ENCODE assay signal across 9 cellular contexts in genomic region chr2:197502201-197502600, GRCh38. TPM values are rescaled to one million over a fixed set of nuclear protein-coding genes. Genes with fewer than 3 reads are reported as not detected.
A peak's percentile ranks its signal among the peaks of the same experiment; 100 is the strongest.
DNase-seq lines count a peak whose midpoint lies in the region; ATAC-seq and TF ChIP-seq lines count a peak whose summit lies in the region.
"Had no signal": no experiment of that assay in that cellular context is flagged by ENCODE, and none has a peak within 500 bp of the region (broad histone marks: within the 10 kb centered on the region; RNA-seq: fewer than 3 reads in every experiment).

No MANE protein-coding gene starts in this region.

- in situ Hi-C loops in KBM-7 (cut with MboI; ENCODE audit: low pct_unique_long_range_greater_than_20kb, low sequenced_read_pairs): no loop called here

- H3K9me3 Mint-ChIP-seq in IgD-negative memory B cell (no peaks in the 10 kb centered on the region), MCF 10A (ENCODE audit: unreplicated experiment) (no peaks in the 10 kb centered on the region), naive B cell (no peaks in the 10 kb centered on the region)

- no peaks in the 10 kb centered on the region for H3K27me3 Mint-ChIP-seq in IgD-negative memory B cell
- no peaks in the 10 kb centered on the region for H3K27me3 Mint-ChIP-seq in MCF 10A (ENCODE audit: insufficient read depth, unreplicated experiment)
- no peaks in the 10 kb centered on the region for H3K27me3 Mint-ChIP-seq in naive B cell

- peak overlapping the region; percentile 81 to 98 (median 98) for H3K27ac Mint-ChIP-seq in IgD-negative memory B cell
- peak overlapping the region; percentile 93 for H3K27ac Mint-ChIP-seq in MCF 10A (ENCODE audit: low read depth, unreplicated experiment)
- H3K27ac Mint-ChIP-seq in naive B cell: peak overlapping the region in 5 of 6 donors; percentile 61 to 97 (median 79)

- H3K4me3 Mint-ChIP-seq in IgD-negative memory B cell (peak overlapping the region; percentile 97 to 99 (median 98)), MCF 10A (ENCODE audit: unreplicated experiment) (peak overlapping the region; percentile 89), naive B cell (peak overlapping the region in 7 of 8 donors; percentile 23 to 95 (median 63))

- peak; percentile 51 for DNase-seq in MCF 10A (ENCODE audit: unreplicated experiment)
- DNase-seq in naive B cell: no peak
- DNase-seq in Kasumi-1 (lab: John Stamatoyannopoulos, UW): no peak
- no peak for DNase-seq in stimulated activated naive CD4-positive, alpha-beta T cell treated with Interleukin-2 at 50 U/mL for 16 hours (lab: John Stamatoyannopoulos, UW)
- no peak for DNase-seq in KBM-7
- DNase-seq: substantia nigra had no signal

- H3K36me3 Mint-ChIP-seq in IgD-negative memory B cell (peaks cover 5% of the 10 kb centered on the region), MCF 10A (ENCODE audit: insufficient read depth, unreplicated experiment) (peaks cover 69% of the 10 kb centered on the region), naive B cell (peaks cover 0 to 3% of the 10 kb centered on the region in 2 donors)

- BruUV-seq in MCF 10A (replicated peaks; lab: Mats Ljungman, UMichigan): no TSS peak

- no peak for ATAC-seq in naive B cell (ENCODE audit: low read depth in 2 of 2)
- ATAC-seq in HG02763 (IDR thresholded peaks at IDR 0.05; ENCODE audit: unreplicated experiment): no peak

- CTCF ChIA-PET in MCF 10A (lab: Yijun Ruan, JAX): interaction anchor here (2.1 to 3.1 kb wide), 2 partner anchors 11 to 13 kb away, joined by 7 to 9 read pairs; partner anchors contain the start of gene MOB4

- TF ChIP-seq CTCF in C4-2B (conservative IDR thresholded peaks at IDR 0.05) (no peak), MCF 10A (IDR thresholded peaks at IDR 0.05; ENCODE audit: unreplicated experiment) (no peak)

- H3K4me1 Mint-ChIP-seq in IgD-negative memory B cell (peaks cover 27 to 31% (median 31%) of the 10 kb centered on the region in 3 donors), MCF 10A (ENCODE audit: insufficient read depth, unreplicated experiment) (peaks cover 16% of the 10 kb centered on the region), naive B cell (peaks cover 16 to 41% (median 39%) of the 10 kb centered on the region in 3 donors)

- intact Hi-C loops in MCF 10A (cut with micrococcal nuclease): no loop called here

- H3K27ac ChIP-seq in C4-2B: peak overlapping the region; percentile 99; the same call in 1 of the 2 replicates

- POLR2A ChIA-PET in MCF 10A (lab: Yijun Ruan, JAX): interaction anchor here (0.6 to 10.4 kb wide), 11 partner anchors 10 to 204 kb away, joined by 3 to 366 read pairs (median 27); partner anchors contain the start of genes COQ10B, MARS2, MOB4 and SF3B1

RNA-seq across cellular contexts. Expression of gene HSPE1, which starts 2.0 kb away (rescaled TPM):
- polyA plus RNA-seq in IgD-negative memory B cell (149 TPM), naive B cell (ENCODE audit: low read depth in 6 of 6) (100 to 1,000 TPM in 2 of 6 donors, 10 to 100 TPM in 4; 79.9 to 109 (median 93.0) TPM)
- total RNA-seq in MCF 10A (2022): 80.0 and 95.2 TPM in 2 replicates

RNA-seq across cellular contexts. Expression of gene HSPD1, which starts 2.6 kb away (rescaled TPM):
- polyA plus RNA-seq in IgD-negative memory B cell (92.3 TPM), naive B cell (ENCODE audit: low read depth in 6 of 6) (10 to 100 TPM; 58.5 to 93.4 (median 78.7) TPM)
- total RNA-seq in MCF 10A (2022): 681 and 693 TPM in 2 replicates

RNA-seq across cellular contexts. Expression of gene MOB4, which starts 13.7 kb away (rescaled TPM):
- polyA plus RNA-seq in IgD-negative memory B cell: 28.0 TPM
- total RNA-seq in MCF 10A (2022): 15.6 and 20.5 TPM in 2 replicates
- 10 to 100 TPM; 22.3 to 55.0 (median 43.2) TPM for polyA plus RNA-seq in naive B cell (ENCODE audit: low read depth in 6 of 6)

RNA-seq across cellular contexts. Expression of gene COQ10B, which starts 48.8 kb away (rescaled TPM):
- 29.9 TPM for polyA plus RNA-seq in IgD-negative memory B cell
- 21.3 and 22.8 TPM in 2 replicates for total RNA-seq in MCF 10A (2022)
- polyA plus RNA-seq in naive B cell (ENCODE audit: low read depth in 6 of 6): 10 to 100 TPM; 36.6 to 83.2 (median 48.5) TPM
